Comparison of ENCODE assay signal across 1 cellular context in the genomic region with DNA sequence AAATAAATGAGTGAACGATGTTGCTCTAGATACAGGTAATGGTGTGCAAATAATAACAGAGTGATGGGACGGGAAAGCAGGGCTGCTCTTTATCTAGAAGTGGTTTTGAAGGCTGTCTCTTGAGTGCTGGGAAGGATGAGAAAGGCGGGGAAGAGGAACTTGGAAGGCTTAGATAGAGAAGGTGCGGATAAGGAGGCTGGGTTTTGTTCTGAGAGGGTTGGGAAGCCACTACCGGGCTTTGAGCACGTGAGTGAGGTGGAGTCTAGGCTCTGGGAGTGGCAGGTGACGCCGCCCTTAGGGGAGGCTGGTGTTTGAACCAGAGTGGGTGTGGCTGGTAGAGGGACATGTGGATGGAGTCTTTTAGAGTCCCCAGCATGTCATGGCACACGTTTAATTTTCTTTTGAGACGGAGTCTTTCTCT.
TF ChIP-seq lines count a peak whose summit lies in the region.

No MANE protein-coding gene starts in this region.

TF ChIP-seq in K562, 482 proteins besides CTCF, POLR2A, EP300 and RAD21 (continued from another document and continues in another):
- TF ChIP-seq, protein P1, sequence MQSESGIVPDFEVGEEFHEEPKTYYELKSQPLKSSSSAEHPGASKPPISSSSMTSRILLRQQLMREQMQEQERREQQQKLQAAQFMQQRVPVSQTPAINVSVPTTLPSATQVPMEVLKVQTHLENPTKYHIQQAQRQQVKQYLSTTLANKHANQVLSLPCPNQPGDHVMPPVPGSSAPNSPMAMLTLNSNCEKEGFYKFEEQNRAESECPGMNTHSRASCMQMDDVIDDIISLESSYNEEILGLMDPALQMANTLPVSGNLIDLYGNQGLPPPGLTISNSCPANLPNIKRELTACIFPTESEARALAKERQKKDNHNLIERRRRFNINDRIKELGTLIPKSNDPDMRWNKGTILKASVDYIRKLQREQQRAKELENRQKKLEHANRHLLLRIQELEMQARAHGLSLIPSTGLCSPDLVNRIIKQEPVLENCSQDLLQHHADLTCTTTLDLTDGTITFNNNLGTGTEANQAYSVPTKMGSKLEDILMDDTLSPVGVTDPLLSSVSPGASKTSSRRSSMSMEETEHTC (IDR thresholded peaks at IDR 0.05) = 0 out of 2 replicates have a peak, but pooled peaks have one; percentile 25
- TF ChIP-seq ZNF75A (CRISPR knock-in tag; IDR thresholded peaks at IDR 0.05) = no peak
- no peak for TF ChIP-seq HMG20B (CRISPR knock-in tag; IDR thresholded peaks at IDR 0.05)
- no peak for TF ChIP-seq GATAD2B (IDR thresholded peaks at IDR 0.05; ENCODE audit: borderline replicate concordance)
- TF ChIP-seq CTBP1 (IDR thresholded peaks at IDR 0.05; ENCODE audit: borderline replicate concordance) = peak; percentile 44; the same call in 1 of the 2 replicates
- TF ChIP-seq ZZZ3 (IDR thresholded peaks at IDR 0.05) = no peak
- peak in 1 of 2 experiments; percentile 88; a peak in 3 of 4 replicates for TF ChIP-seq HDAC1 (IDR thresholded peaks at IDR 0.05)
- TF ChIP-seq NR1H2 (CRISPR knock-in tag; IDR thresholded peaks at IDR 0.05) = no peak
- TF ChIP-seq FOXK2 (conservative IDR thresholded peaks at IDR 0.05 in 1 of 2, IDR thresholded peaks at IDR 0.05 in 1 of 2; ENCODE audit: low read depth in 2 of 2) = peak; percentile 31 to 79; a peak in 3 of 4 replicates
- TF ChIP-seq HOXB6 (CRISPR knock-in tag; IDR thresholded peaks at IDR 0.05; ENCODE audit: borderline replicate concordance) = no peak
- TF ChIP-seq, protein P2, sequence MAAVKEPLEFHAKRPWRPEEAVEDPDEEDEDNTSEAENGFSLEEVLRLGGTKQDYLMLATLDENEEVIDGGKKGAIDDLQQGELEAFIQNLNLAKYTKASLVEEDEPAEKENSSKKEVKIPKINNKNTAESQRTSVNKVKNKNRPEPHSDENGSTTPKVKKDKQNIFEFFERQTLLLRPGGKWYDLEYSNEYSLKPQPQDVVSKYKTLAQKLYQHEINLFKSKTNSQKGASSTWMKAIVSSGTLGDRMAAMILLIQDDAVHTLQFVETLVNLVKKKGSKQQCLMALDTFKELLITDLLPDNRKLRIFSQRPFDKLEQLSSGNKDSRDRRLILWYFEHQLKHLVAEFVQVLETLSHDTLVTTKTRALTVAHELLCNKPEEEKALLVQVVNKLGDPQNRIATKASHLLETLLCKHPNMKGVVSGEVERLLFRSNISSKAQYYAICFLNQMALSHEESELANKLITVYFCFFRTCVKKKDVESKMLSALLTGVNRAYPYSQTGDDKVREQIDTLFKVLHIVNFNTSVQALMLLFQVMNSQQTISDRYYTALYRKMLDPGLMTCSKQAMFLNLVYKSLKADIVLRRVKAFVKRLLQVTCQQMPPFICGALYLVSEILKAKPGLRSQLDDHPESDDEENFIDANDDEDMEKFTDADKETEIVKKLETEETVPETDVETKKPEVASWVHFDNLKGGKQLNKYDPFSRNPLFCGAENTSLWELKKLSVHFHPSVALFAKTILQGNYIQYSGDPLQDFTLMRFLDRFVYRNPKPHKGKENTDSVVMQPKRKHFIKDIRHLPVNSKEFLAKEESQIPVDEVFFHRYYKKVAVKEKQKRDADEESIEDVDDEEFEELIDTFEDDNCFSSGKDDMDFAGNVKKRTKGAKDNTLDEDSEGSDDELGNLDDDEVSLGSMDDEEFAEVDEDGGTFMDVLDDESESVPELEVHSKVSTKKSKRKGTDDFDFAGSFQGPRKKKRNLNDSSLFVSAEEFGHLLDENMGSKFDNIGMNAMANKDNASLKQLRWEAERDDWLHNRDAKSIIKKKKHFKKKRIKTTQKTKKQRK (IDR thresholded peaks at IDR 0.05; ENCODE audit: borderline replicate concordance, low read depth, low read length) = no peak
- TF ChIP-seq HBP1 (CRISPR knock-in tag; IDR thresholded peaks at IDR 0.05) = peak; percentile 91; the same call in 1 of the 2 replicates
- TF ChIP-seq KLF16 (IDR thresholded peaks at IDR 0.05) = no peak
- TF ChIP-seq RNF219 (CRISPR knock-in tag; IDR thresholded peaks at IDR 0.05) = no peak
- no peak for TF ChIP-seq TRIM25 (IDR thresholded peaks at IDR 0.05; ENCODE audit: borderline replicate concordance)
- TF ChIP-seq, protein P3, sequence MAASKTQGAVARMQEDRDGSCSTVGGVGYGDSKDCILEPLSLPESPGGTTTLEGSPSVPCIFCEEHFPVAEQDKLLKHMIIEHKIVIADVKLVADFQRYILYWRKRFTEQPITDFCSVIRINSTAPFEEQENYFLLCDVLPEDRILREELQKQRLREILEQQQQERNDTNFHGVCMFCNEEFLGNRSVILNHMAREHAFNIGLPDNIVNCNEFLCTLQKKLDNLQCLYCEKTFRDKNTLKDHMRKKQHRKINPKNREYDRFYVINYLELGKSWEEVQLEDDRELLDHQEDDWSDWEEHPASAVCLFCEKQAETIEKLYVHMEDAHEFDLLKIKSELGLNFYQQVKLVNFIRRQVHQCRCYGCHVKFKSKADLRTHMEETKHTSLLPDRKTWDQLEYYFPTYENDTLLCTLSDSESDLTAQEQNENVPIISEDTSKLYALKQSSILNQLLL (CRISPR knock-in tag; IDR thresholded peaks at IDR 0.05; ENCODE audit: borderline replicate concordance) = no peak
- no peak for TF ChIP-seq DNMT1 (IDR thresholded peaks at IDR 0.05)
- TF ChIP-seq, protein P4, sequence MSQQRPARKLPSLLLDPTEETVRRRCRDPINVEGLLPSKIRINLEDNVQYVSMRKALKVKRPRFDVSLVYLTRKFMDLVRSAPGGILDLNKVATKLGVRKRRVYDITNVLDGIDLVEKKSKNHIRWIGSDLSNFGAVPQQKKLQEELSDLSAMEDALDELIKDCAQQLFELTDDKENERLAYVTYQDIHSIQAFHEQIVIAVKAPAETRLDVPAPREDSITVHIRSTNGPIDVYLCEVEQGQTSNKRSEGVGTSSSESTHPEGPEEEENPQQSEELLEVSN (IDR thresholded peaks at IDR 0.05; ENCODE audit: borderline replicate concordance in 1 of 2, extremely low read depth in 1 of 2, insufficient read depth in 1 of 2, insufficient read length in 1 of 2, low read depth in 1 of 2, low read length in 1 of 2, poor library complexity in 1 of 2, severe bottlenecking in 1 of 2) = no peak
- peak in 1 of 2 experiments; percentile 58; a peak in 1 of 4 replicates for TF ChIP-seq RCOR1 (IDR thresholded peaks at IDR 0.05; ENCODE audit: borderline replicate concordance in 1 of 2, low read depth in 2 of 2, low read length in 2 of 2)
- no peak for TF ChIP-seq NR3C1 (CRISPR knock-in tag; IDR thresholded peaks at IDR 0.05)
- 0 out of 2 replicates have a peak, but pooled peaks have one; percentile 35 for TF ChIP-seq AFF4 (CRISPR knock-in tag; IDR thresholded peaks at IDR 0.05)
- TF ChIP-seq NFYB (IDR thresholded peaks at IDR 0.05; ENCODE audit: extremely low read depth, insufficient read length) = no peak
- TF ChIP-seq, protein P5, sequence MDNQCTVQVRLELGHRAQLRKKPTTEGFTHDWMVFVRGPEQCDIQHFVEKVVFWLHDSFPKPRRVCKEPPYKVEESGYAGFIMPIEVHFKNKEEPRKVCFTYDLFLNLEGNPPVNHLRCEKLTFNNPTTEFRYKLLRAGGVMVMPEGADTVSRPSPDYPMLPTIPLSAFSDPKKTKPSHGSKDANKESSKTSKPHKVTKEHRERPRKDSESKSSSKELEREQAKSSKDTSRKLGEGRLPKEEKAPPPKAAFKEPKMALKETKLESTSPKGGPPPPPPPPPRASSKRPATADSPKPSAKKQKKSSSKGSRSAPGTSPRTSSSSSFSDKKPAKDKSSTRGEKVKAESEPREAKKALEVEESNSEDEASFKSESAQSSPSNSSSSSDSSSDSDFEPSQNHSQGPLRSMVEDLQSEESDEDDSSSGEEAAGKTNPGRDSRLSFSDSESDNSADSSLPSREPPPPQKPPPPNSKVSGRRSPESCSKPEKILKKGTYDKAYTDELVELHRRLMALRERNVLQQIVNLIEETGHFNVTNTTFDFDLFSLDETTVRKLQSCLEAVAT (IDR thresholded peaks at IDR 0.05) = no peak; a peak in 1 of 4 replicates
- TF ChIP-seq ZBTB1 (CRISPR knock-in tag; IDR thresholded peaks at IDR 0.05; ENCODE audit: borderline replicate concordance, low read depth) = no peak
- TF ChIP-seq SNIP1 (IDR thresholded peaks at IDR 0.05; ENCODE audit: low read depth) = no peak
- no peak for TF ChIP-seq NFATC3 (IDR thresholded peaks at IDR 0.05)
- TF ChIP-seq, protein P6, sequence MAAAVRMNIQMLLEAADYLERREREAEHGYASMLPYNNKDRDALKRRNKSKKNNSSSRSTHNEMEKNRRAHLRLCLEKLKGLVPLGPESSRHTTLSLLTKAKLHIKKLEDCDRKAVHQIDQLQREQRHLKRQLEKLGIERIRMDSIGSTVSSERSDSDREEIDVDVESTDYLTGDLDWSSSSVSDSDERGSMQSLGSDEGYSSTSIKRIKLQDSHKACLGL (CRISPR knock-in tag; IDR thresholded peaks at IDR 0.05; ENCODE audit: borderline replicate concordance, poor library complexity, severe bottlenecking) = peak; percentile 39
- no peak for TF ChIP-seq TRIM24 (IDR thresholded peaks at IDR 0.05)
- TF ChIP-seq PRMT5 (CRISPR knock-in tag; IDR thresholded peaks at IDR 0.05) = no peak
- TF ChIP-seq TCF3 (CRISPR knock-in tag; IDR thresholded peaks at IDR 0.05) = peak; percentile 36; the same call in 1 of the 2 replicates
- TF ChIP-seq SIN3A (IDR thresholded peaks at IDR 0.05; ENCODE audit: borderline replicate concordance in 2 of 2, control insufficient read depth in 1 of 2, low read depth in 2 of 2, low read length in 2 of 2) = peak; percentile 86 to 97; a peak in 2 of 4 replicates
- TF ChIP-seq CBX2 (IDR thresholded peaks at IDR 0.05; ENCODE audit: insufficient read depth, low read length, poor library complexity, severe bottlenecking) = no peak
